In the genomic region with DNA sequence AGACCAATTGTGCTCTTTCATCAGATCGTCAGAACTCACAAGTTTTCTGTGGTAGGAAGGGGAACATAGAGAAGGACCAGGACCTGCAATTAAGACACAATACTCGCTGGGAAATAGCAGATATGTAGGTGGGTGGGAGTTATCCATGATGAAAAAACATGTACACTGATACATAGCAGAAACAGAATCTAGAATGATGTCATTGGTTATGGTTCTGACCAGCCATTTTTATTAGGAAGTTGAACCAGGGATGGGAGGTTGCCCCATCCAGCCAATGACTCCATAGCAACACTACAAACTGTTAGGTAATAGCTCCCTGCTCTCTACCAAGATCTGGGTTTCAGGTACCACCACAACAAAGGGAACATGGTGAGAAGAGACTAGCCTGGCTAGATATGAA, we compare ENCODE assay signal across 2 cellular contexts.
TF ChIP-seq lines count a peak whose summit lies in the region.

No MANE protein-coding gene starts in this region.

TF ChIP-seq in HepG2, 621 proteins besides CTCF, POLR2A, EP300 and RAD21:
- TF ChIP-seq, protein P1, sequence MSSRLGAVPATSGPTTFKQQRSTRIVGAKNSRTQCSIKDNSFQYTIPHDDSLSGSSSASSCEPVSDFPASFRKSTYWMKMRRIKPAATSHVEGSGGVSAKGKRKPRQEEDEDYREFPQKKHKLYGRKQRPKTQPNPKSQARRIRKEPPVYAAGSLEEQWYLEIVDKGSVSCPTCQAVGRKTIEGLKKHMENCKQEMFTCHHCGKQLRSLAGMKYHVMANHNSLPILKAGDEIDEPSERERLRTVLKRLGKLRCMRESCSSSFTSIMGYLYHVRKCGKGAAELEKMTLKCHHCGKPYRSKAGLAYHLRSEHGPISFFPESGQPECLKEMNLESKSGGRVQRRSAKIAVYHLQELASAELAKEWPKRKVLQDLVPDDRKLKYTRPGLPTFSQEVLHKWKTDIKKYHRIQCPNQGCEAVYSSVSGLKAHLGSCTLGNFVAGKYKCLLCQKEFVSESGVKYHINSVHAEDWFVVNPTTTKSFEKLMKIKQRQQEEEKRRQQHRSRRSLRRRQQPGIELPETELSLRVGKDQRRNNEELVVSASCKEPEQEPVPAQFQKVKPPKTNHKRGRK (CRISPR knock-in tag; IDR thresholded peaks at IDR 0.05): no peak
- TF ChIP-seq ATF7 (IDR thresholded peaks at IDR 0.05): peak; percentile 67
- no peak for TF ChIP-seq ATF7 (CRISPR knock-in tag; IDR thresholded peaks at IDR 0.05)

TF ChIP-seq in HEK293, 187 proteins besides CTCF, POLR2A, EP300 and RAD21:
- TF ChIP-seq ATF2 (tag by site-specific recombination; IDR thresholded peaks at IDR 0.05; ENCODE audit: low read depth) (peak; percentile 53), ZSCAN5A (tag by site-specific recombination; IDR thresholded peaks at IDR 0.05) (no peak)
